Comparison of ENCODE assay signal across 9 cellular contexts in genomic region chr12:127809236-127809635, GRCh38.
DNase-seq lines count a peak whose midpoint lies in the region; ATAC-seq, FAIRE-seq and TF ChIP-seq lines count a peak whose summit lies in the region.
"Had no signal": no experiment of that assay in that cellular context is flagged by ENCODE, and none has a peak within 500 bp of the region (broad histone marks: within the 10 kb centered on the region; RNA-seq: fewer than 3 reads in every experiment).

No MANE protein-coding gene starts in this region.

- H3K79me2 ChIP-seq in K562 (ENCODE audit: control insufficient read depth, insufficient read depth, low read length): no peaks in the 10 kb centered on the region

- no peaks in the 10 kb centered on the region for H3K36me3 ChIP-seq in K562 (ENCODE audit: control insufficient read depth, insufficient read depth, low read length)

- no peak overlapping the region for H3K4me2 ChIP-seq in K562 (ENCODE audit: insufficient read depth, low read length)

- H3K4me1 ChIP-seq in K562 (replicated peaks in 1 of 2; ENCODE audit: control insufficient read depth in 2 of 2, insufficient read depth in 2 of 2, low read length in 2 of 2): no peaks in the 10 kb centered on the region

- intact Hi-C loops in Right ventricle myocardium superior (cut with DNase I): no loop called here
- intact Hi-C loops in cardiac septum (cut with DNase I): no loop called here
- intact Hi-C loops in K562 (cut with micrococcal nuclease): no loop called here

- in situ Hi-C loops in K562 (cut with MboI): no loop called here

- no peak for TF ChIP-seq POLR2A in K562 (conservative IDR thresholded peaks at IDR 0.05)

- POLR2A ChIA-PET in K562 (lab: Yijun Ruan, JAX): no interaction called here

- TF ChIP-seq EP300 in K562 (IDR thresholded peaks at IDR 0.05; ENCODE audit: low read length): no peak

- peak; percentile 88 for ATAC-seq in Right ventricle myocardium superior (ENCODE audit: poor library complexity)
- ATAC-seq in K562: no peak
- no peak for ATAC-seq in GM21447 (IDR thresholded peaks at IDR 0.05; ENCODE audit: unreplicated experiment)

- TF ChIP-seq CTCF in K562 (IDR thresholded peaks at IDR 0.05 in 2 of 3, conservative IDR thresholded peaks at IDR 0.05 in 1 of 3; ENCODE audit: insufficient read depth in 2 of 3, low read depth in 1 of 3, low read length in 3 of 3): no peak

- H3K4me3 ChIP-seq in K562: no peak overlapping the region

- DNase-seq in Right ventricle myocardium superior (no peak), cardiac septum (ENCODE audit: low spot score) (no peak), K562 (ENCODE audit: extremely low read depth in 1 of 4, low spot score in 3 of 4) (no peak), left kidney (ENCODE audit: low read depth, low spot score) (peak; percentile 20), occipital lobe (lab: John Stamatoyannopoulos, UW) (no peak)
- no peak for DNase-seq in activated naive CD4-positive, alpha-beta T cell treated with Interleukin-2 at 50 U/mL for 16 hours
- DNase-seq in activated CD4-positive, alpha-beta T cell treated with anti-CD3 and anti-CD28 coated beads, Interleukin-2, amount 50 U/mL, for 1 hour: no peak
- DNase-seq: CD4-positive, alpha-beta memory T cell had no signal

- H3K9me3 ChIP-seq in K562 (replicated peaks; ENCODE audit: control insufficient read depth, insufficient read depth, low read depth, low read length): no peaks in the 10 kb centered on the region; the same call in 1 of the 2 replicates

- no peak for FAIRE-seq in K562 (lab: Jason Lieb, UNC)

- no peaks in the 10 kb centered on the region for H3K27me3 ChIP-seq in K562 (ENCODE audit: control insufficient read depth in 2 of 2, insufficient read depth in 2 of 2, low read length in 2 of 2)

- CTCF ChIA-PET in K562 (lab: Yijun Ruan, JAX; ENCODE audit: low intra/inter-chr PET ratio): no interaction called here

- TF ChIP-seq RAD21 in K562 (CRISPR knock-in tag; conservative IDR thresholded peaks at IDR 0.05 in 1 of 2, IDR thresholded peaks at IDR 0.05 in 1 of 2): no peak

- H4K20me1 ChIP-seq in K562 (replicated peaks; ENCODE audit: control insufficient read depth, insufficient read depth, low read length): no peaks in the 10 kb centered on the region

- 5% methylated on average over 1 of the region's 1 CpG for WGBS in K562 (ENCODE audit: insufficient coverage, low coverage, missing lambda C conversion rate)

- H2AFZ ChIP-seq in K562 (ENCODE audit: low read depth, low read length): no peak overlapping the region

- no peak overlapping the region for H3K27ac ChIP-seq in K562 (ENCODE audit: extremely low read depth, low read depth, low read length)

- no peaks in the 10 kb centered on the region for H3K9me1 ChIP-seq in K562 (ENCODE audit: control insufficient read depth, insufficient read depth, low read length)

- no peak overlapping the region for H3K9ac ChIP-seq in K562 (ENCODE audit: insufficient read depth in 1 of 2, low read depth in 2 of 2, low read length in 2 of 2)

- BruUV-seq in K562 (replicated peaks; lab: Mats Ljungman, UMichigan): no TSS peak

TF ChIP-seq in K562, 482 proteins besides CTCF, POLR2A, EP300 and RAD21:
- TF ChIP-seq CEBPG (CRISPR knock-in tag; IDR thresholded peaks at IDR 0.05) (0 out of 2 replicates have a peak, but pooled peaks have one; percentile 28), CEBPG (tag; conservative IDR thresholded peaks at IDR 0.05 in 1 of 2, IDR thresholded peaks at IDR 0.05 in 1 of 2) (peak in 1 of 2 experiments; percentile 52; a peak in 1 of 4 replicates), CHD7 (IDR thresholded peaks at IDR 0.05; ENCODE audit: low read depth, low read length) (no peak)
- TF ChIP-seq, protein P1, sequence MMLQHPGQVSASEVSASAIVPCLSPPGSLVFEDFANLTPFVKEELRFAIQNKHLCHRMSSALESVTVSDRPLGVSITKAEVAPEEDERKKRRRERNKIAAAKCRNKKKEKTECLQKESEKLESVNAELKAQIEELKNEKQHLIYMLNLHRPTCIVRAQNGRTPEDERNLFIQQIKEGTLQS (IDR thresholded peaks at IDR 0.05): peak; percentile 36; the same call in 1 of the 2 replicates
- TF ChIP-seq, protein P1 (CRISPR knock-in tag; conservative IDR thresholded peaks at IDR 0.05): no peak
